ENCODE assay signal across 8 cellular contexts in genomic region chr10:97572214-97572989, GRCh38. TPM values are rescaled to one million over a fixed set of nuclear protein-coding genes. Genes with fewer than 3 reads are reported as not detected.
DNase-seq lines count a peak whose midpoint lies in the region; ATAC-seq, FAIRE-seq and TF ChIP-seq lines count a peak whose summit lies in the region.

TSS of gene ANKRD2 (plus strand) at chr10:97572779. CDS start at chr10:97572789, 10 bp downstream.

- no peak for TF ChIP-seq POLR2A in esophagus squamous epithelium (IDR thresholded peaks at IDR 0.05)

- no peak within 1 kb of the TSS for H2AFZ ChIP-seq in OCI-LY1 (ENCODE audit: low read length)

- no peak within 1 kb of the TSS for H3K4me2 ChIP-seq in OCI-LY1 (ENCODE audit: low read length)

- no peaks in the 10 kb centered on the region for H3K4me1 Mint-ChIP-seq in natural killer cell

- H3K36me3 ChIP-seq in OCI-LY1 (ENCODE audit: insufficient read depth, low read length) (no peaks in the 10 kb centered on the region), esophagus squamous epithelium (peaks cover 0 to 36% (median 0%) of the 10 kb centered on the region in 3 donors), stomach smooth muscle (ENCODE audit: control insufficient read depth in 2 of 2, insufficient read depth in 2 of 2, low read length in 2 of 2) (peaks cover 3 to 15% of the 10 kb centered on the region in 2 donors)

- no peaks in the 10 kb centered on the region for H3K27me3 Mint-ChIP-seq in natural killer cell (ENCODE audit: low read depth in 2 of 2)

- H3K36me3 Mint-ChIP-seq in natural killer cell = no peaks in the 10 kb centered on the region

- H3K4me3 Mint-ChIP-seq in natural killer cell = no peak within 1 kb of the TSS

- FAIRE-seq in G401.6 (lab: Jason Lieb, UNC) = peak; percentile 15

- no peaks in the 10 kb centered on the region for H3K9me3 ChIP-seq in OCI-LY1 (ENCODE audit: low read length)
- no peaks in the 10 kb centered on the region for H3K9me3 ChIP-seq in esophagus squamous epithelium
- no peaks in the 10 kb centered on the region for H3K9me3 ChIP-seq in stomach smooth muscle (ENCODE audit: control insufficient read depth in 2 of 2, low read length in 2 of 2)

- H4K20me1 ChIP-seq in OCI-LY1 (ENCODE audit: insufficient read depth, low read length) = no peaks in the 10 kb centered on the region

- H3K9me2 ChIP-seq in OCI-LY1 (ENCODE audit: low read depth, low read length) = no peaks in the 10 kb centered on the region

- no peak within 1 kb of the TSS for H3K9ac ChIP-seq in OCI-LY1 (ENCODE audit: low read length)
- peak within 1 kb of the TSS in 1 of 2 donors; percentile 21 for H3K9ac ChIP-seq in stomach smooth muscle (ENCODE audit: low read length in 2 of 2)

- TF ChIP-seq CTCF in OCI-LY1 (IDR thresholded peaks at IDR 0.05; ENCODE audit: low read length) = peak; percentile 59
- TF ChIP-seq CTCF in esophagus squamous epithelium (IDR thresholded peaks at IDR 0.05) = peak; percentile 41 to 92 (median 80)
- TF ChIP-seq CTCF in natural killer cell (IDR thresholded peaks at IDR 0.05) = peak; percentile 81

- no peak within 1 kb of the TSS for H3K27ac ChIP-seq in OCI-LY1 (ENCODE audit: low read depth, low read length, poor library complexity, severe bottlenecking)
- peak within 1 kb of the TSS; percentile 89 to 94 (median 92) for H3K27ac ChIP-seq in esophagus squamous epithelium
- peak within 1 kb of the TSS; percentile 2 for H3K27ac ChIP-seq in stomach smooth muscle (ENCODE audit: low read length)

- no peak within 1 kb of the TSS for H3K27ac Mint-ChIP-seq in natural killer cell

- no peaks in the 10 kb centered on the region for H3K4me1 ChIP-seq in OCI-LY1 (ENCODE audit: insufficient read depth, low read length, severe bottlenecking)
- H3K4me1 ChIP-seq in esophagus squamous epithelium = peaks cover 23 to 55% (median 34%) of the 10 kb centered on the region in 3 donors
- peaks cover 24% of the 10 kb centered on the region for H3K4me1 ChIP-seq in stomach smooth muscle (ENCODE audit: control insufficient read depth, insufficient read depth, low read length)

- WGBS in esophagus squamous epithelium, 2 donors = 50 to 62% methylated on average over 3 to 12 of the region's 16 CpGs

- ATAC-seq in HG02884 (IDR thresholded peaks at IDR 0.05; ENCODE audit: unreplicated experiment) (peak; percentile 72), natural killer cell (peak; percentile 79 to 98 (median 93)), HG03457 (IDR thresholded peaks at IDR 0.05; ENCODE audit: unreplicated experiment) (no peak)

- H3K27me3 ChIP-seq in OCI-LY1 (ENCODE audit: insufficient read depth, low read length) = no peaks in the 10 kb centered on the region
- H3K27me3 ChIP-seq in esophagus squamous epithelium = no peaks in the 10 kb centered on the region
- H3K27me3 ChIP-seq in stomach smooth muscle (ENCODE audit: control insufficient read depth in 1 of 2, insufficient read depth in 2 of 2, low read length in 2 of 2) = no peaks in the 10 kb centered on the region

- H3K79me2 ChIP-seq in OCI-LY1 (ENCODE audit: insufficient read depth, low read length) = no peaks in the 10 kb centered on the region

- no peaks in the 10 kb centered on the region for H3F3A ChIP-seq in OCI-LY1 (ENCODE audit: insufficient read depth, low read length)

- DNase-seq in activated T-cell treated with anti-CD3 and anti-CD28 coated beads for 48 hours (ENCODE audit: low read depth) (peak; percentile 44), esophagus squamous epithelium (lab: John Stamatoyannopoulos, UW) (no peak), natural killer cell (peak; percentile 64)

- no peaks in the 10 kb centered on the region for H3K9me3 Mint-ChIP-seq in natural killer cell

- intact Hi-C loops in esophagus squamous epithelium (cut with DNase I) (no loop called here), natural killer cell (cut with micrococcal nuclease) (loop anchor here (1.0 kb wide), 3 partner anchors 40 to 159 kb away; no protein-coding TSS in a partner anchor)

- H3K4me3 ChIP-seq in OCI-LY1 (ENCODE audit: low read depth, low read length, poor library complexity, severe bottlenecking) = no peak within 1 kb of the TSS
- peak within 1 kb of the TSS in 1 of 4 donors; percentile 4 for H3K4me3 ChIP-seq in esophagus squamous epithelium
- no peak within 1 kb of the TSS for H3K4me3 ChIP-seq in stomach smooth muscle (ENCODE audit: low read length in 2 of 2)

RNA-seq across cellular contexts. Expression of gene ANKRD2, which starts in this region (rescaled TPM):
- total RNA-seq in esophagus squamous epithelium (under 1 TPM in 1 of 4 donors, not detected in 3; 0.79 TPM), natural killer cell (not detected)

Comparison
In these comparisons a context has a peak if more than half of its experiments do, and no peak if none do; other contexts are left out.
1. Peak in DNase-seq and ATAC-seq in natural killer cell; RNA of the gene not detected or under 1 TPM.